ENCODE assay signal across 8 cellular contexts in genomic region chr7:91264083-91264923, GRCh38. TPM values are rescaled to one million over a fixed set of nuclear protein-coding genes. Genes with fewer than 3 reads are reported as not detected.
DNase-seq lines count a peak whose midpoint lies in the region; ATAC-seq and TF ChIP-seq lines count a peak whose summit lies in the region.

Gene FZD1, plus strand, starts transcription at chr7:91264433. Its CDS starts 448 bp downstream, at chr7:91264881.

- intact Hi-C loops in left cardiac atrium (cut with DNase I) = loop anchor here in 1 of 2 donors (5.0 kb wide), 1 partner anchor 182 kb away; no protein-coding TSS in a partner anchor
- intact Hi-C loops in vagina (cut with DNase I) = no loop called here

- no peaks in the 10 kb centered on the region for H3K79me2 ChIP-seq in parathyroid adenoma

- DNase-seq in GM06990 (ENCODE audit: extremely low read depth, insufficient read length) (peak; percentile 92), HCEC 1CT (peak; percentile 99), LoVo (ENCODE audit: low spot score) (peak; percentile 100), RPMI7951 (ENCODE audit: low read depth) (peak; percentile 98), amniotic stem cell (lab: John Stamatoyannopoulos, UW) (peak; percentile 97), left cardiac atrium (peak; percentile 97), vagina (ENCODE audit: extremely low spot score in 2 of 2) (peak in 1 of 2 donors; percentile 98)

- peak within 1 kb of the TSS; percentile 96 for H3K4me2 ChIP-seq in parathyroid adenoma (ENCODE audit: low read length)

- H2AFZ ChIP-seq in parathyroid adenoma = peak within 1 kb of the TSS; percentile 92

- TF ChIP-seq POLR2A in vagina (IDR thresholded peaks at IDR 0.05) = peak in 1 of 2 donors; percentile 71

- peak; percentile 91 to 95 for ATAC-seq in left cardiac atrium

- H3K4me1 ChIP-seq in parathyroid adenoma (no peaks in the 10 kb centered on the region), vagina (peaks cover 41% of the 10 kb centered on the region)

- H3K36me3 ChIP-seq in GM06990 (ENCODE audit: control insufficient read depth, insufficient read depth, low read length) (no peaks in the 10 kb centered on the region), parathyroid adenoma (ENCODE audit: control insufficient read depth, insufficient read depth, low read length) (no peaks in the 10 kb centered on the region), vagina (no peaks in the 10 kb centered on the region)

- H3K4me3 ChIP-seq in GM06990 (replicated peaks; ENCODE audit: low read depth, low read length) (peak within 1 kb of the TSS; percentile 67), parathyroid adenoma (ENCODE audit: low read depth, low read length) (peak within 1 kb of the TSS; percentile 86), vagina (peak within 1 kb of the TSS; percentile 78 to 84)

- H3K9ac ChIP-seq in parathyroid adenoma = peak within 1 kb of the TSS; percentile 32

- no peaks in the 10 kb centered on the region for H3K27me3 ChIP-seq in GM06990 (replicated peaks; ENCODE audit: control insufficient read depth, insufficient read depth, low read length)
- no peaks in the 10 kb centered on the region for H3K27me3 ChIP-seq in parathyroid adenoma (ENCODE audit: control insufficient read depth, insufficient read depth, low read length)
- H3K27me3 ChIP-seq in vagina = no peaks in the 10 kb centered on the region

- H3K27ac ChIP-seq in parathyroid adenoma (peak within 1 kb of the TSS; percentile 78), vagina (peak within 1 kb of the TSS; percentile 97)

- TF ChIP-seq CTCF in GM06990 (IDR thresholded peaks at IDR 0.05; ENCODE audit: insufficient read depth, low read length, poor library complexity, severe bottlenecking) (no peak), parathyroid adenoma (IDR thresholded peaks at IDR 0.05) (no peak), vagina (IDR thresholded peaks at IDR 0.05) (no peak)

- H3K9me3 ChIP-seq in parathyroid adenoma (ENCODE audit: control insufficient read depth, low read length) (no peaks in the 10 kb centered on the region), vagina (no peaks in the 10 kb centered on the region)

RNA-seq across cellular contexts. Expression of gene FZD1, which starts in this region (rescaled TPM):
- 10.1 and 13.9 TPM in 2 replicates for total RNA-seq in RPMI7951 (2014; rRNA removed; shearing (Covaris generic))
- total RNA-seq in left cardiac atrium (10 to 100 TPM in 1 of 2 donors, 1 to 10 TPM in 1; 9.4 to 14.5 TPM), vagina (16.5 TPM)
